In genomic region chr2:85929096-85930044, GRCh38 we compare ENCODE assay signal across 27 cellular contexts. TPM values are rescaled to one million over a fixed set of nuclear protein-coding genes. Genes with fewer than 3 reads are reported as not detected.
DNase-seq lines count a peak whose midpoint lies in the region; ATAC-seq and TF ChIP-seq lines count a peak whose summit lies in the region.
"Had no signal": no experiment of that assay in that cellular context is flagged by ENCODE, and none has a peak within 500 bp of the region (broad histone marks: within the 10 kb centered on the region; RNA-seq: fewer than 3 reads in every experiment).

No MANE protein-coding gene starts in this region.

- no peaks in the 10 kb centered on the region for H3K27me3 ChIP-seq in breast epithelium
- H3K27me3 ChIP-seq in mammary epithelial cell (ENCODE audit: insufficient read depth, low read length), result no peaks in the 10 kb centered on the region
- no peaks in the 10 kb centered on the region for H3K27me3 ChIP-seq in dorsolateral prefrontal cortex
- H3K27me3 ChIP-seq in vagina, result no peaks in the 10 kb centered on the region
- H3K27me3 ChIP-seq: gastroesophageal sphincter had no signal

- POLR2A ChIA-PET in naive thymus-derived CD8-positive, alpha-beta T cell (lab: Charles Lee), result interaction anchor here (0.6 to 0.9 kb wide), 3 partner anchors 39 to 110 kb away, joined by 3 to 4 read pairs (median 4); no protein-coding TSS in a partner anchor

- H3K4me2 ChIP-seq in mammary epithelial cell (ENCODE audit: insufficient read depth, low read depth, low read length), result no peak overlapping the region

- H3K9me3 Mint-ChIP-seq in naive thymus-derived CD8-positive, alpha-beta T cell, result no peaks in the 10 kb centered on the region
- H3K9me3 Mint-ChIP-seq: activated CD4-positive, alpha-beta T cell treated with anti-CD3 and anti-CD28 coated beads, Interleukin-2, amount 10 ng/mL, durations not matched to agents 24 days and 14 days; activated T-cell treated with anti-CD3 and anti-CD28 coated beads, Interleukin-2, amount 50 U/mL, for 4 hours; naive B cell; stimulated activated memory B cell treated with anti-CD40 and anti-IgM and Interleukin-4, amounts not matched to agents 10 μg/mL and 1 μg/mL and 100 μg/mL, for 72 hours; T-cell had no signal

- WGBS in mammary epithelial cell (ENCODE audit: low coverage, missing lambda C conversion rate), result 94% methylated on average over 11 of the region's 19 CpGs

- no TSS peak for BruUV-seq in mammary epithelial cell (replicated peaks; lab: Mats Ljungman, UMichigan)

- H3K27ac ChIP-seq in breast epithelium (peak overlapping the region; percentile 33 to 65), mammary epithelial cell (ENCODE audit: insufficient read depth, low read depth, low read length) (no peak overlapping the region), dorsolateral prefrontal cortex (peak overlapping the region in 34 of 59 donors; percentile 5 to 99 (median 92)), vagina (peak overlapping the region; percentile 30)
- H3K27ac ChIP-seq: WERI-Rb-1 had no signal

- H3K4me1 ChIP-seq in breast epithelium (peaks cover 6 to 11% of the 10 kb centered on the region in 2 donors), mammary epithelial cell (ENCODE audit: insufficient read depth, low read length) (peaks cover 34% of the 10 kb centered on the region), vagina (peaks cover 27% of the 10 kb centered on the region)

- H3K79me2 ChIP-seq in mammary epithelial cell (ENCODE audit: insufficient read depth, low read length), result no peaks in the 10 kb centered on the region

- peaks cover 0 to 3% (median 0%) of the 10 kb centered on the region in 5 donors for H3K27me3 Mint-ChIP-seq in naive thymus-derived CD8-positive, alpha-beta T cell
- H3K27me3 Mint-ChIP-seq: activated CD8-positive, alpha-beta memory T cell treated with anti-CD3 and anti-CD28 coated beads, Interleukin-2, amount 10 ng/mL, durations not matched to agents 7 days and 5 days; CD4-positive, CD25-positive, alpha-beta regulatory T cell; stimulated activated memory B cell treated with anti-CD40 and anti-IgM and Interleukin-4, amounts not matched to agents 10 μg/mL and 1 μg/mL and 100 μg/mL, for 72 hours had no signal

- H3K9ac ChIP-seq in mammary epithelial cell (ENCODE audit: insufficient read depth, low read length), result no peak overlapping the region

- peak overlapping the region in 6 of 10 donors; percentile 7 to 95 (median 64) for H3K27ac Mint-ChIP-seq in naive thymus-derived CD8-positive, alpha-beta T cell
- H3K27ac Mint-ChIP-seq: activated CD4-positive, alpha-beta T cell treated with anti-CD3 and anti-CD28 coated beads, Interleukin-2, amount 10 ng/mL, durations not matched to agents 24 days and 14 days; naive B cell; stimulated activated memory B cell treated with anti-CD40 and anti-IgM and Interleukin-4, amounts not matched to agents 10 μg/mL and 1 μg/mL and 100 μg/mL, for 72 hours had no signal

- peak overlapping the region in 9 of 10 donors; percentile 14 to 71 (median 40) for H3K4me3 Mint-ChIP-seq in naive thymus-derived CD8-positive, alpha-beta T cell
- H3K4me3 Mint-ChIP-seq: activated T-cell treated with anti-CD3 and anti-CD28 coated beads, Interleukin-2, amount 50 U/mL, for 4 hours; CD4-positive, CD25-positive, alpha-beta regulatory T cell; stimulated activated memory B cell treated with anti-CD40 and anti-IgM and Interleukin-4, amounts not matched to agents 10 μg/mL and 1 μg/mL and 100 μg/mL, for 72 hours had no signal

- no peaks in the 10 kb centered on the region for H3K36me3 ChIP-seq in breast epithelium
- H3K36me3 ChIP-seq in mammary epithelial cell (ENCODE audit: insufficient read depth, low read length), result no peaks in the 10 kb centered on the region
- no peaks in the 10 kb centered on the region for H3K36me3 ChIP-seq in vagina
- H3K36me3 ChIP-seq: gastroesophageal sphincter, left ventricle myocardium inferior, WERI-Rb-1 had no signal

- H3K4me1 Mint-ChIP-seq in naive thymus-derived CD8-positive, alpha-beta T cell, result peaks cover 22 to 49% (median 42%) of the 10 kb centered on the region in 4 donors

- TF ChIP-seq POLR2A in breast epithelium (IDR thresholded peaks at IDR 0.05) (no peak), vagina (IDR thresholded peaks at IDR 0.05) (no peak)

- TF ChIP-seq CTCF in breast epithelium (IDR thresholded peaks at IDR 0.05) (no peak), mammary epithelial cell (conservative IDR thresholded peaks at IDR 0.05 in 1 of 2, IDR thresholded peaks at IDR 0.05 in 1 of 2; ENCODE audit: extremely low read depth in 1 of 2, insufficient read depth in 1 of 2, low read depth in 1 of 2, low read length in 2 of 2) (no peak), dorsolateral prefrontal cortex (IDR thresholded peaks at IDR 0.05 in 54 of 56, conservative IDR thresholded peaks at IDR 0.05 in 2 of 56; ENCODE audit: low read depth in 1 of 56, partially characterized antibody in 56 of 56) (no peak), vagina (IDR thresholded peaks at IDR 0.05) (no peak)

- DNase-seq in breast epithelium (ENCODE audit: low spot score in 2 of 2), result no peak
- no peak for DNase-seq in mammary epithelial cell
- DNase-seq in dorsolateral prefrontal cortex, result no peak
- DNase-seq in naive thymus-derived CD8-positive, alpha-beta T cell, result no peak
- no peak for DNase-seq in vagina (ENCODE audit: extremely low spot score in 2 of 2)
- DNase-seq in activated CD4-positive, alpha-beta T cell treated with anti-CD3 and anti-CD28 coated beads for 4 hours, result no peak
- no peak for DNase-seq in COR-L47 (lab: John Stamatoyannopoulos, UW)
- DNase-seq: activated CD4-positive, alpha-beta T cell treated with anti-CD3 and anti-CD28 coated beads, Interleukin-2, amount 10 ng/mL, durations not matched to agents 24 days and 14 days; activated gamma-delta T cell; activated T-cell treated with anti-CD3 and anti-CD28 coated beads, Interleukin-2, amount 50 U/mL, for 4 hours; AML-193; CD4-positive, CD25-positive, alpha-beta regulatory T cell; cerebellar nuclear complex; EL; H7; left ventricle myocardium inferior; midbrain; naive B cell; NCI-H1105; NCI-H1930; NCI-H510A treated with DMSO at 0.1 percent for 48 hours; WERI-Rb-1 had no signal

- intact Hi-C loops in breast epithelium (cut with DNase I; ENCODE audit: low total_unique reads) (no loop called here), mammary epithelial cell (cut with micrococcal nuclease) (loop anchor here (2.0 kb wide), 1 partner anchor 41 kb away; the partner anchor contains the start of gene ST3GAL5), dorsolateral prefrontal cortex (cut with DNase I) (loop anchor here (5.0 to 10.0 kb wide), 4 partner anchors 102 to 148 kb away; no protein-coding TSS in a partner anchor), vagina (cut with DNase I) (no loop called here)

- H4K20me1 ChIP-seq in mammary epithelial cell (ENCODE audit: insufficient read depth, low read length), result no peaks in the 10 kb centered on the region

- dilution Hi-C loops in mammary epithelial cell (cut with HindIII; ENCODE audit: low sequenced_read_pairs), result no loop called here

- no peak overlapping the region for H3K4me3 ChIP-seq in breast epithelium
- no peak overlapping the region for H3K4me3 ChIP-seq in mammary epithelial cell (replicated peaks in 1 of 3; ENCODE audit: insufficient read depth in 1 of 3, low read depth in 2 of 3, low read length in 3 of 3)
- no peak overlapping the region for H3K4me3 ChIP-seq in dorsolateral prefrontal cortex
- no peak overlapping the region for H3K4me3 ChIP-seq in vagina
- H3K4me3 ChIP-seq: gastroesophageal sphincter, left ventricle myocardium inferior had no signal

- H3K36me3 Mint-ChIP-seq in naive thymus-derived CD8-positive, alpha-beta T cell, result no peaks in the 10 kb centered on the region
- H3K36me3 Mint-ChIP-seq: naive B cell; stimulated activated memory B cell treated with anti-CD40 and anti-IgM and Interleukin-4, amounts not matched to agents 10 μg/mL and 1 μg/mL and 100 μg/mL, for 72 hours; T-cell had no signal

- CTCF ChIA-PET in mammary epithelial cell (lab: Charles Lee; ENCODE audit: low non-redundant PET), result no interaction called here

- H2AFZ ChIP-seq in mammary epithelial cell (ENCODE audit: low read depth, low read length), result no peak overlapping the region

- no peak for ATAC-seq in naive thymus-derived CD8-positive, alpha-beta T cell
- no peak for ATAC-seq in GM19351 (IDR thresholded peaks at IDR 0.05; ENCODE audit: unreplicated experiment)
- ATAC-seq: activated CD8-positive, alpha-beta memory T cell treated with anti-CD3 and anti-CD28 coated beads, Interleukin-2, amount 10 ng/mL, durations not matched to agents 7 days and 5 days; stimulated activated memory B cell treated with anti-CD40 and anti-IgM and Interleukin-4, amounts not matched to agents 10 μg/mL and 1 μg/mL and 100 μg/mL, for 72 hours had no signal

- H3K9me3 ChIP-seq in breast epithelium (no peaks in the 10 kb centered on the region), mammary epithelial cell (replicated peaks; ENCODE audit: insufficient read depth, low read length) (no peaks in the 10 kb centered on the region), vagina (no peaks in the 10 kb centered on the region)
- H3K9me3 ChIP-seq: gastroesophageal sphincter, left ventricle myocardium inferior had no signal

- in situ Hi-C loops in mammary epithelial cell (cut with MboI; ENCODE audit: low sequenced_read_pairs in 2 of 2), result no loop called here

RNA-seq across cellular contexts. Expression of gene ST3GAL5, which starts 40.6 kb away (rescaled TPM):
- total RNA-seq in breast epithelium, result 10 to 100 TPM; 20.8 to 52.5 (median 29.5) TPM
- 10 to 100 TPM; 12.0 to 25.1 TPM for total RNA-seq in mammary epithelial cell
- polyA plus RNA-seq in mammary epithelial cell, result 13.0 TPM
- polyA minus RNA-seq in mammary epithelial cell, result 2.9 TPM
- 100 to 1,000 TPM in 11 of 120 experiments, 10 to 100 TPM in 109; 56.0 to 109 (median 86.7) TPM for total RNA-seq in dorsolateral prefrontal cortex
- total RNA-seq in naive thymus-derived CD8-positive, alpha-beta T cell, result 10 to 100 TPM; 42.1 to 44.1 TPM
- polyA plus RNA-seq in naive thymus-derived CD8-positive, alpha-beta T cell, result 10 to 100 TPM; 17.1 to 23.8 (median 17.3) TPM
- 16.2 TPM for total RNA-seq in vagina

Comparison
In these comparisons a context has a peak if more than half of its experiments do, and no peak if none do; other contexts are left out.
1. intact Hi-C loops: an anchor here in mammary epithelial cell (2.0 kb wide) and dorsolateral prefrontal cortex (5.0 to 10.0 kb wide); none called in breast epithelium and vagina.